In the genomic region with DNA sequence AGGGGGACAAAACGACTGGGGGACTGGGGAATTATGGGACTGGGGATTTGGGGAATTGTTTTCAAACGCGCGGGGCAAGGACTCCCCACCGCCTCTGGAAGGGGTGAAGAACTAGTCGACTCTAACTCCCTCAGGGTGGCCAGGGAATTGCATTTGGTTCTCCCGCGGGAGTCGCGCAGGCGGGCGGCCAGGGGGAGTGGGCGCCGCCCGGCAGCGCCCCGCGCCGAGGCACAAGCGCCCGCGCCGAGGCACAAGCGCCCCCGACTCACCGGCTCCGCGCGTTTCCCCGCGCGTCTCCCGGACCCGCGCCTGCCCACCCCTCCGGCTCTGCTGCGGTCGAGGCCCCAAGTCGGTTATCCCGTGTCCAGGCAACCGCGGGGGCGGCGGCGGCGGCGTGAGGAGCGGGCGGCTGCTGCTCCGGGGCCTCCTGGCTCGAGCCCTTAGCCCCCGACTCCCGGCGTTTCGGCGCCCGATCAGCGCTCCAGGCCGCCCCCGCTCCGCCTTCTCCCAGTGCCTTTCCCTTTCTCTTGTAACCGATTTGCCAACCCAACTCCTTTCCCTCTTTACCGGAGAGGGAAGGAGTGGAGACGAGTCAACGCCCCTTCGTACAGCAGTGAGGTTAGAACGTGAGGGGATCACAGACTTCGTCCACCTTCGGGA, we compare ENCODE assay signal across 8 cellular contexts. TPM values are rescaled to one million over a fixed set of nuclear protein-coding genes. Genes with fewer than 3 reads are reported as not detected.
DNase-seq lines count a peak whose midpoint lies in the region; ATAC-seq and TF ChIP-seq lines count a peak whose summit lies in the region.

A gene with protein sequence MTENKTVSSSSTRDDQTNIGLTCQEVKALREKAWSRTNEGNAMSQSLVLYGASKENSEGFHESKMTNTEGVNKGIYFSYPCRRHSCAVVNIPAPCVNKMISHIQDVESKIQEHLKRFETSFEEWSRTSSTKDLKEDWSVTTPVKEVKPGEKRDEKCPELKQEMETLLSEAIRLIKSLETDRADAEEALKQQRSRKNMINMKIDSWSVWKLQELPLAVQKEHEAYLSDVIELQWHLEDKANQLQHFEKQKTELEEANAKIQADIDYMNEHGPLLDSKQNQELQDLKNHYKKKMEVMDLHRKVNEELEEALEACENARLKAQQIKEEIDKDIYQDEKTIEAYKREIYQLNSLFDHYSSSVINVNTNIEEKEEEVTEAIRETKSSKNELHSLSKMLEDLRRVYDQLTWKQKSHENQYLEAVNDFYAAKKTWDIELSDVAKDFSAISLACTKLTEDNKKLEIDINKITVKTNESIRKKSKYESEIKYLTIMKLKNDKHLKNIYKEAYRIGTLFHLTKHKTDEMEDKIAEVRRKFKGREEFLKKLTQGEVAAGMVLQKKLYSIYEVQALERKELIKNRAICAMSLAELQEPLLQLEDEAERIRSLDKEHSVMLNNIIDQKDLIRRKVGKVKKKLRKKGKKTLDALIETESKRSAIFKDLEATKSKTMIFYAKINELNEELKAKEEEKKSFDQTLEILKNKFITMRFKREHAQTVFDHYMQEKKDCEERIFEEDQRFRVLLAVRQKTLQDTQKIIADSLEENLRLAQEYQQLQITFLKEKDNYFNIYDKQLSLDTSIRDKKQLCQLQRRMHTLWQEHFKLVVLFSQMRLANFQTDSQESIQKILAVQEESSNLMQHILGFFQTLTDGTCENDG (minus strand): TSS at position 338 of the 660 bp plus-strand sequence. CDS start 28,633 bp downstream, outside the sequence.

- H3K4me3 ChIP-seq in GM23338 = peak within 1 kb of the TSS; percentile 71
- peak within 1 kb of the TSS; percentile 27; the same call in 1 of the 2 replicates for H3K4me3 ChIP-seq in SJCRH30
- peak within 1 kb of the TSS; percentile 52 for H3K4me3 ChIP-seq in psoas muscle

- no peaks in the 10 kb centered on the region for H3K36me3 Mint-ChIP-seq in GM23338 (ENCODE audit: low read depth)

- H3K27ac ChIP-seq in GM23338 (ENCODE audit: low read depth) = no peak within 1 kb of the TSS
- no peak within 1 kb of the TSS for H3K27ac ChIP-seq in SJCRH30
- H3K27ac ChIP-seq in psoas muscle = no peak within 1 kb of the TSS

- DNase-seq in GM23338 (ENCODE audit: low spot score) (peak; percentile 83), SJCRH30 (peak; percentile 1 to 4), left cardiac atrium (peak; percentile 24), psoas muscle (peak in 1 of 2 donors; percentile 50), GM10266 (ENCODE audit: extremely low spot score) (no peak), activated gamma-delta T cell (lab: John Stamatoyannopoulos, UW) (no peak)

- H3K27ac Mint-ChIP-seq in GM23338 = no peak within 1 kb of the TSS

- peak within 1 kb of the TSS; percentile 93 for H3K4me3 Mint-ChIP-seq in GM23338

- no peaks in the 10 kb centered on the region for H4K20me1 ChIP-seq in GM23338 (replicated peaks; ENCODE audit: insufficient read depth)

- H3K36me3 ChIP-seq in GM23338 (ENCODE audit: insufficient read depth) (no peaks in the 10 kb centered on the region), SJCRH30 (no peaks in the 10 kb centered on the region), psoas muscle (ENCODE audit: insufficient read depth in 1 of 2, low read depth in 1 of 2) (no peaks in the 10 kb centered on the region)

- H3K27me3 ChIP-seq in GM23338 (ENCODE audit: insufficient read depth) (peaks cover 14% of the 10 kb centered on the region), SJCRH30 (no peaks in the 10 kb centered on the region), psoas muscle (ENCODE audit: insufficient read depth in 3 of 3, low read length in 2 of 3) (peaks cover 0 to 36% (median 7%) of the 10 kb centered on the region in 3 donors)

- ATAC-seq in GM23338 = peak; percentile 96
- peak; percentile 82 to 91 for ATAC-seq in left cardiac atrium
- peak in 2 of 4 donors; percentile 28 to 41 for ATAC-seq in psoas muscle
- no peak for ATAC-seq in GM19467 (IDR thresholded peaks at IDR 0.05; ENCODE audit: unreplicated experiment)
- no peak for ATAC-seq in HG03045 (IDR thresholded peaks at IDR 0.05; ENCODE audit: unreplicated experiment)

- H3F3A ChIP-seq in GM23338 (replicated peaks; ENCODE audit: low read depth) = 0 out of 2 replicates have a peak, but pooled peaks cover 5% of the 10 kb centered on the region

- H3K27me3 Mint-ChIP-seq in GM23338 (ENCODE audit: insufficient read depth, low read depth, poor library complexity) = peaks cover 10% of the 10 kb centered on the region

- no peaks in the 10 kb centered on the region for H3K9me2 ChIP-seq in GM23338 (ENCODE audit: insufficient read depth)

- H3K4me1 ChIP-seq in GM23338 (ENCODE audit: insufficient read depth) (peaks cover 4% of the 10 kb centered on the region; the same call in 1 of the 2 replicates), SJCRH30 (no peaks in the 10 kb centered on the region), psoas muscle (no peaks in the 10 kb centered on the region)

- no peaks in the 10 kb centered on the region for H3K79me2 ChIP-seq in GM23338 (replicated peaks; ENCODE audit: insufficient read depth)

- H3K4me2 ChIP-seq in GM23338 = peak within 1 kb of the TSS; percentile 79

- 1 to 2% (median 1%) methylated on average over 40 to 69 of the region's 69 CpGs for WGBS in psoas muscle, 3 donors

- peak within 1 kb of the TSS; percentile 99 for H2AFZ ChIP-seq in GM23338

- no peaks in the 10 kb centered on the region for H3K4me1 Mint-ChIP-seq in GM23338

- H3K9me3 Mint-ChIP-seq in GM23338 = peaks cover 3% of the 10 kb centered on the region; the same call in 1 of the 3 replicates

- no peak for TF ChIP-seq CTCF in GM23338 (conservative IDR thresholded peaks at IDR 0.05; ENCODE audit: low read depth in 2 of 2)
- TF ChIP-seq CTCF in psoas muscle (IDR thresholded peaks at IDR 0.05) = no peak
- TF ChIP-seq CTCF in GM10266 (IDR thresholded peaks at IDR 0.05; ENCODE audit: control insufficient read depth, insufficient read depth, low read depth, missing control alignments) = no peak

- H3K9me3 ChIP-seq in SJCRH30 (replicated peaks) (no peaks in the 10 kb centered on the region), psoas muscle (no peaks in the 10 kb centered on the region)

- intact Hi-C loops in left cardiac atrium (cut with DNase I) = loop anchor here in 1 of 2 donors (10.0 kb wide), 1 partner anchor 314 kb away; no protein-coding TSS in a partner anchor
- intact Hi-C loops in psoas muscle (cut with DNase I) = no loop called here

TF ChIP-seq in GM23338, 12 proteins besides CTCF, POLR2A, EP300 and RAD21:
- TF ChIP-seq ZNF331 (CRISPR knock-in tag; IDR thresholded peaks at IDR 0.05; ENCODE audit: low read depth) = no peak
- TF ChIP-seq, protein P1, sequence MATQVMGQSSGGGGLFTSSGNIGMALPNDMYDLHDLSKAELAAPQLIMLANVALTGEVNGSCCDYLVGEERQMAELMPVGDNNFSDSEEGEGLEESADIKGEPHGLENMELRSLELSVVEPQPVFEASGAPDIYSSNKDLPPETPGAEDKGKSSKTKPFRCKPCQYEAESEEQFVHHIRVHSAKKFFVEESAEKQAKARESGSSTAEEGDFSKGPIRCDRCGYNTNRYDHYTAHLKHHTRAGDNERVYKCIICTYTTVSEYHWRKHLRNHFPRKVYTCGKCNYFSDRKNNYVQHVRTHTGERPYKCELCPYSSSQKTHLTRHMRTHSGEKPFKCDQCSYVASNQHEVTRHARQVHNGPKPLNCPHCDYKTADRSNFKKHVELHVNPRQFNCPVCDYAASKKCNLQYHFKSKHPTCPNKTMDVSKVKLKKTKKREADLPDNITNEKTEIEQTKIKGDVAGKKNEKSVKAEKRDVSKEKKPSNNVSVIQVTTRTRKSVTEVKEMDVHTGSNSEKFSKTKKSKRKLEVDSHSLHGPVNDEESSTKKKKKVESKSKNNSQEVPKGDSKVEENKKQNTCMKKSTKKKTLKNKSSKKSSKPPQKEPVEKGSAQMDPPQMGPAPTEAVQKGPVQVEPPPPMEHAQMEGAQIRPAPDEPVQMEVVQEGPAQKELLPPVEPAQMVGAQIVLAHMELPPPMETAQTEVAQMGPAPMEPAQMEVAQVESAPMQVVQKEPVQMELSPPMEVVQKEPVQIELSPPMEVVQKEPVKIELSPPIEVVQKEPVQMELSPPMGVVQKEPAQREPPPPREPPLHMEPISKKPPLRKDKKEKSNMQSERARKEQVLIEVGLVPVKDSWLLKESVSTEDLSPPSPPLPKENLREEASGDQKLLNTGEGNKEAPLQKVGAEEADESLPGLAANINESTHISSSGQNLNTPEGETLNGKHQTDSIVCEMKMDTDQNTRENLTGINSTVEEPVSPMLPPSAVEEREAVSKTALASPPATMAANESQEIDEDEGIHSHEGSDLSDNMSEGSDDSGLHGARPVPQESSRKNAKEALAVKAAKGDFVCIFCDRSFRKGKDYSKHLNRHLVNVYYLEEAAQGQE (IDR thresholded peaks at IDR 0.05; ENCODE audit: unreplicated experiment) = no peak

RNA-seq across cellular contexts. Expression of the gene that starts here (rescaled TPM):
- 0.17 TPM in 1 of 2 replicates, not detected in the other for total RNA-seq in GM23338 (2014; rRNA removed; shearing (Covaris generic))
- polyA plus RNA-seq in GM23338 (2016; fragmentation: Nextera tagmentation; extraction: Ambion mirVana) (0.24 and 0.59 TPM in 2 replicates), psoas muscle (under 1 TPM; 0.06 to 0.25 (median 0.18) TPM)
- not detected in 2 replicates for total RNA-seq in SJCRH30 (2014; rRNA removed; shearing (Covaris generic))
- total RNA-seq in left cardiac atrium (1 to 10 TPM in 1 of 2 donors, under 1 TPM in 1; 0.89 to 1.4 TPM), psoas muscle (not detected)

Comparison
In these comparisons a context has a peak if more than half of its experiments do, and no peak if none do; other contexts are left out.
1. Peak in DNase-seq, ATAC-seq, H3K4me3 ChIP-seq and H3K4me2 ChIP-seq in GM23338; RNA of the gene not detected or under 1 TPM.
2. Peak in DNase-seq and H3K4me3 ChIP-seq in SJCRH30; RNA of the gene not detected or under 1 TPM.
3. ATAC-seq: peak in left cardiac atrium (2 of 2); none in GM19467 (single experiment) and HG03045 (single experiment).
4. Peak in every context shown above with its lines, with median percentiles within 50 percentile points of each other: H3K4me3 ChIP-seq.